ENCODE assay signal across 8 cellular contexts in the genomic region with DNA sequence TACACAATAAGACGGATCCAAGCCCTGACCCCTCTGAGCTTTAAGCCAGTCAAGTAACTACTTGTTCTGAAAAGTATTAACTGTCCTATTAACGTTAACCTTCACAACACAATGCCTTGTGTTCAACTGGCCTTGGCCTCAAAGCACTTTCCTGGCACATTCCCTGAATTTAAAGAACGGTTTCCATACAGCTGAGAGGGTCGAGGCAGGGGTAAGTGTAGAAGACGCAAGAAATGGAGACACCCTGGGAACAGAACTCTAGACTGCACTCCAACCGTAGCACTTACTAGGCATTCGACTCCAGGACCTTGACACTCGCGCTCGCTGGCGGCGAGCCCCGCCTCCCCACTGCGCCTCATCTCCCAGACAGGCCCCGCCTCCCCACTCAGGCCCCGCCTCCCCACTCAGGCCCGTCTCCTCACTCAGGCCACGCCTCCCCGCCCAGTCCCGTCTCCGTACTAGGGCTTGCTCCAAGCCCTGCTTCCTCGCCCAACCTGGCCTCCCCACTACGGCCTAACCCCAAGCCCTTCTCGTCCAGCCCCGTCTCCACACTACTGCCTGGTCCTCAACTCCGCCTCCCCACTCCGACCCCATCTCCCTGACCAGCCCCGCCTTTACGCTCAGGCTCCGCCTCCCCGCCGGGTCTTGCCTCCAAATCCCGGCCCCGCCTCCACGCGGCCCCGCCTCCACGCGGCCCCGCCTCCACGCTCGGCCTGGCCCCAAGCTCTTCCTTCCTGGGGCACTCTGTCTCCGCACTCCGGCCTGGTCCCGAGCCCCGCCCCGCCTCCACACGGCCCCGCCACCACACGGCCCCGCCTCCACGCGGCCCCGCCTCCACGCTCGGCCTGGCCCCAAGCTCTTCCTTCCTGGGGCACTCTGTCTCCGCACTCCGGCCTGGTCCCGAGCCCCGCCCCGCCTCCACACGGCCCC. TPM values are rescaled to one million over a fixed set of nuclear protein-coding genes. Genes with fewer than 3 reads are reported as not detected.
A peak's percentile ranks its signal among the peaks of the same experiment; 100 is the strongest.
DNase-seq lines count a peak whose midpoint lies in the region; TF ChIP-seq lines count a peak whose summit lies in the region.

No MANE protein-coding gene starts in this region.

- TF ChIP-seq CTCF in H9 (conservative IDR thresholded peaks at IDR 0.05) (no peak), MM.1S (IDR thresholded peaks at IDR 0.05; ENCODE audit: low read length) (no peak), fibroblast of villous mesenchyme (IDR thresholded peaks at IDR 0.05; ENCODE audit: insufficient read depth, low read depth, low read length) (no peak), neural progenitor cell (IDR thresholded peaks at IDR 0.05) (no peak), stomach (IDR thresholded peaks at IDR 0.05) (no peak)

- H3K4me1 ChIP-seq in H9 (ENCODE audit: insufficient read depth, low read length), result no peaks in the 10 kb centered on the region
- peaks cover 13% of the 10 kb centered on the region for H3K4me1 ChIP-seq in MM.1S (ENCODE audit: low read length)
- H3K4me1 ChIP-seq in neural progenitor cell, result peaks cover 7% of the 10 kb centered on the region
- peaks cover 14 to 46% (median 30%) of the 10 kb centered on the region in 4 donors for H3K4me1 ChIP-seq in stomach

- no peak overlapping the region for H3T11ph ChIP-seq in H9 (ENCODE audit: low read length)

- no peaks in the 10 kb centered on the region for H3K9me2 ChIP-seq in MM.1S (replicated peaks; ENCODE audit: insufficient read depth, low read length)

- H2AFZ ChIP-seq in H9 (ENCODE audit: low read length), result peak overlapping the region; percentile 83
- H2AFZ ChIP-seq in MM.1S (ENCODE audit: low read length), result peak overlapping the region; percentile 90
- H2AFZ ChIP-seq in neural progenitor cell (replicated peaks), result peak overlapping the region; percentile 93

- H4K8ac ChIP-seq in H9 (replicated peaks; ENCODE audit: insufficient read length, low read depth, low read length), result no peak overlapping the region

- TF ChIP-seq POLR2A in stomach (IDR thresholded peaks at IDR 0.05), result no peak

- H3K36me3 Mint-ChIP-seq in H9 (ENCODE audit: insufficient read depth in 1 of 3, low read depth in 3 of 3) (peaks cover 0 to 7% (median 0%) of the 10 kb centered on the region in 3 experiments; a peak in 2 of 7 replicates), neural progenitor cell (peaks cover 9% of the 10 kb centered on the region)

- peak overlapping the region; percentile 89 to 98 (median 89); a peak in 6 of 7 replicates for H3K27ac Mint-ChIP-seq in H9
- peak overlapping the region; percentile 91 for H3K27ac Mint-ChIP-seq in neural progenitor cell

- H3K4me3 Mint-ChIP-seq in H9 (peak overlapping the region; percentile 94 to 95), neural progenitor cell (peak overlapping the region; percentile 93)

- TF ChIP-seq EP300 in stomach (IDR thresholded peaks at IDR 0.05), result no peak

- H4K5ac ChIP-seq in H9 (ENCODE audit: insufficient read length, low read depth, low read length), result no peak overlapping the region

- intact Hi-C loops in stomach (cut with DNase I; ENCODE audit: low total_unique reads), result no loop called here

- H3K36me3 ChIP-seq in MM.1S (replicated peaks; ENCODE audit: insufficient read depth, low read length), result no peaks in the 10 kb centered on the region
- H3K36me3 ChIP-seq in neural progenitor cell, result no peaks in the 10 kb centered on the region
- H3K36me3 ChIP-seq in stomach, result no peaks in the 10 kb centered on the region

- H3F3A ChIP-seq in MM.1S (ENCODE audit: insufficient read depth, low read length) (0 out of 2 replicates have a peak, but pooled peaks cover 6% of the 10 kb centered on the region), neural progenitor cell (ENCODE audit: low read depth) (peaks cover 20% of the 10 kb centered on the region)

- peak; percentile 96 for DNase-seq in ELF-1 (ENCODE audit: low read depth, low spot score)
- DNase-seq in H9, result peak; percentile 96
- peak; percentile 93 for DNase-seq in MM.1S
- peak; percentile 84 to 96 for DNase-seq in SHP77 (lab: John Stamatoyannopoulos, UW)
- DNase-seq in activated gamma-delta T cell (lab: John Stamatoyannopoulos, UW), result peak; percentile 98
- DNase-seq in fibroblast of villous mesenchyme (ENCODE audit: low read depth), result peak; percentile 97
- DNase-seq in neural progenitor cell (ENCODE audit: low spot score), result peak; percentile 97
- DNase-seq in stomach, result peak; percentile 99

- H2BK120ac ChIP-seq in H9 (ENCODE audit: low read depth, low read length, poor library complexity, severe bottlenecking), result no peak overlapping the region

- H2AK5ac ChIP-seq in H9 (ENCODE audit: insufficient read length, low read length), result no peak overlapping the region

- H3K18ac ChIP-seq in H9 (ENCODE audit: insufficient read length, low read depth, low read length), result peak overlapping the region; percentile 97

- no peak overlapping the region for H3K23ac ChIP-seq in H9 (ENCODE audit: insufficient read length, low read depth, low read length)

- H3K14ac ChIP-seq in H9 (ENCODE audit: insufficient read depth, low read length), result peak overlapping the region; percentile 96

- H2BK15ac ChIP-seq in H9 (ENCODE audit: low read depth, low read length), result no peak overlapping the region

- peaks cover 6% of the 10 kb centered on the region for H3K23me2 ChIP-seq in H9 (ENCODE audit: insufficient read length, low read depth, low read length, poor library complexity, severe bottlenecking)

- no peaks in the 10 kb centered on the region for H4K20me1 ChIP-seq in H9 (ENCODE audit: control insufficient read depth, insufficient read depth, insufficient read length)
- no peaks in the 10 kb centered on the region for H4K20me1 ChIP-seq in MM.1S (ENCODE audit: insufficient read depth, low read length)
- H4K20me1 ChIP-seq in neural progenitor cell (ENCODE audit: low read depth), result no peaks in the 10 kb centered on the region

- no peak overlapping the region for H3K56ac ChIP-seq in H9 (ENCODE audit: insufficient read length, low read depth, low read length)

- H3K4ac ChIP-seq in H9 (ENCODE audit: low read depth, low read length), result no peak overlapping the region

- no peak overlapping the region for H2BK12ac ChIP-seq in H9 (ENCODE audit: insufficient read length, low read depth, low read length)

- H3K9me3 ChIP-seq in H9 (ENCODE audit: control insufficient read depth, low read depth, low read length) (no peaks in the 10 kb centered on the region), MM.1S (replicated peaks; ENCODE audit: insufficient read depth, low read length) (no peaks in the 10 kb centered on the region), neural progenitor cell (ENCODE audit: low read depth) (no peaks in the 10 kb centered on the region), stomach (no peaks in the 10 kb centered on the region)

- H3K4me1 Mint-ChIP-seq in H9, result peaks cover 13 to 19% of the 10 kb centered on the region in 2 experiments
- peaks cover 14% of the 10 kb centered on the region for H3K4me1 Mint-ChIP-seq in neural progenitor cell

- no CpG with 5 or more reads among the region's 62 CpGs for WGBS in H9 (ENCODE audit: extremely low coverage, insufficient read length, low lambda C conversion rate)
- 1 to 3% (median 1%) methylated on average over 28 to 62 of the region's 62 CpGs for WGBS in stomach, 5 donors

- H3K4me2 ChIP-seq in H9 (ENCODE audit: insufficient read depth, insufficient read length, low read length), result peak overlapping the region; percentile 80
- H3K4me2 ChIP-seq in MM.1S (ENCODE audit: low read depth, low read length), result peak overlapping the region; percentile 93
- peak overlapping the region; percentile 68 for H3K4me2 ChIP-seq in neural progenitor cell

- H3K79me2 ChIP-seq in H9 (ENCODE audit: insufficient read depth, low read length) (no peaks in the 10 kb centered on the region), MM.1S (ENCODE audit: low read length) (peaks cover 36% of the 10 kb centered on the region), neural progenitor cell (ENCODE audit: low read depth) (no peaks in the 10 kb centered on the region)

- peak overlapping the region; percentile 71 for H3K4me3 ChIP-seq in MM.1S (ENCODE audit: low read length)
- H3K4me3 ChIP-seq in fibroblast of villous mesenchyme (ENCODE audit: low read depth, low read length), result peak overlapping the region; percentile 80
- peak overlapping the region; percentile 64 for H3K4me3 ChIP-seq in neural progenitor cell
- peak overlapping the region; percentile 47 to 61 (median 52) for H3K4me3 ChIP-seq in stomach

- H3K9ac ChIP-seq in H9 (ENCODE audit: extremely low read depth, insufficient read length, low read length) (peak overlapping the region; percentile 62), MM.1S (ENCODE audit: low read length) (peak overlapping the region; percentile 65; the same call in 1 of the 2 replicates), neural progenitor cell (no peak overlapping the region)

- H3K27me3 Mint-ChIP-seq in H9 (ENCODE audit: low read depth), result peaks cover 9% of the 10 kb centered on the region
- peaks cover 6% of the 10 kb centered on the region for H3K27me3 Mint-ChIP-seq in neural progenitor cell (ENCODE audit: insufficient read depth, low read depth)

- H3K27ac ChIP-seq in H9 (ENCODE audit: insufficient read length, low read depth, low read length), result peak overlapping the region; percentile 57
- peak overlapping the region; percentile 71; the same call in 1 of the 2 replicates for H3K27ac ChIP-seq in MM.1S (ENCODE audit: low read length)
- H3K27ac ChIP-seq in neural progenitor cell, result no peak overlapping the region
- peak overlapping the region; percentile 87 to 99 (median 92) for H3K27ac ChIP-seq in stomach

- no peak overlapping the region for H2BK5ac ChIP-seq in H9 (ENCODE audit: insufficient read length, low read length)

- H4K91ac ChIP-seq in H9 (ENCODE audit: insufficient read length, low read depth, low read length), result no peak overlapping the region

- H3K27me3 ChIP-seq in H9 (ENCODE audit: insufficient read depth, low read length) (no peaks in the 10 kb centered on the region), MM.1S (replicated peaks; ENCODE audit: insufficient read depth, low read length) (no peaks in the 10 kb centered on the region), neural progenitor cell (peaks cover 5% of the 10 kb centered on the region), stomach (no peaks in the 10 kb centered on the region)

- H3K9me3 Mint-ChIP-seq in H9, result peaks cover 6 to 7% of the 10 kb centered on the region in 2 experiments; a peak in 4 of 5 replicates
- H3K9me3 Mint-ChIP-seq in neural progenitor cell, result peaks cover 6% of the 10 kb centered on the region

- no peaks in the 10 kb centered on the region for H3K79me1 ChIP-seq in H9 (ENCODE audit: insufficient read depth, low read depth, low read length, poor library complexity, severe bottlenecking)

- no peak overlapping the region for H2BK20ac ChIP-seq in H9 (ENCODE audit: low read depth, low read length, poor library complexity, severe bottlenecking)

RNA-seq across cellular contexts. Expression of a gene that starts 0.9 kb away (rescaled TPM):
- 10.0 and 10.5 TPM in 2 replicates for total RNA-seq in H9 (2021)
- 48.3 and 112 TPM in 2 replicates for total RNA-seq in fibroblast of villous mesenchyme
- 16.0 and 34.4 TPM in 2 replicates for total RNA-seq in neural progenitor cell (ENCODE audit: low replicate concordance)
- 10 to 100 TPM in 4 of 5 donors, 1 to 10 TPM in 1; 8.8 to 62.2 (median 26.3) TPM for total RNA-seq in stomach
- polyA plus RNA-seq in stomach, result 10 to 100 TPM in 2 of 3 donors, 1 to 10 TPM in 1; 3.7 to 13.6 (median 12.9) TPM
